In genomic region chr15:74540761-74541493, GRCh38 we compare ENCODE assay signal across 8 cellular contexts. TPM values are rescaled to one million over a fixed set of nuclear protein-coding genes. Genes with fewer than 3 reads are reported as not detected.
DNase-seq lines count a peak whose midpoint lies in the region; ATAC-seq and TF ChIP-seq lines count a peak whose summit lies in the region.

Gene ARID3B, plus strand, starts transcription at chr15:74541220. Its CDS starts 2,717 bp downstream, at chr15:74543937.

- no peak for TF ChIP-seq CTCF in mucosa of descending colon (IDR thresholded peaks at IDR 0.05)

- peaks cover 22% of the 10 kb centered on the region for H3K4me1 ChIP-seq in mucosa of descending colon (ENCODE audit: low read depth)

- DNase-seq in DMS153 (lab: John Stamatoyannopoulos, UW) (peak; percentile 82), OCI-M2 (lab: John Stamatoyannopoulos, UW; ENCODE audit: unreplicated experiment) (peak; percentile 38), activated T-cell treated with anti-CD3 and anti-CD28 coated beads for 24 hours (ENCODE audit: low read depth) (peak; percentile 91), epithelial cell of prostate (ENCODE audit: low read depth, low spot score) (peak; percentile 92), mucosa of descending colon (peak; percentile 97 to 99 (median 97))
- peak; percentile 98 for DNase-seq in Jurkat, Clone E6-1 (ENCODE audit: low read depth, low spot score)
- peak; percentile 94 to 95 for DNase-seq in stimulated activated CD8-positive, alpha-beta memory T cell treated with anti-CD3 and anti-CD28 coated beads, Interleukin-2, amount 100 ng/mL, for 48 hours (ENCODE audit: low read depth in 2 of 2)

- H3K36me3 ChIP-seq in mucosa of descending colon (ENCODE audit: low read depth) = no peaks in the 10 kb centered on the region

- intact Hi-C loops in mucosa of descending colon (cut with DNase I, micrococcal nuclease) = no loop called here

- H3K27ac ChIP-seq in epithelial cell of prostate = peak within 1 kb of the TSS; percentile 78

- H3K4me3 ChIP-seq in Jurkat, Clone E6-1 (ENCODE audit: low read length) = peak within 1 kb of the TSS; percentile 99
- H3K4me3 ChIP-seq in mucosa of descending colon = peak within 1 kb of the TSS; percentile 88

- peak; percentile 85 for ATAC-seq in GM21619 (IDR thresholded peaks at IDR 0.05; ENCODE audit: unreplicated experiment)
- ATAC-seq in mucosa of descending colon = peak; percentile 97

- H3K9me3 ChIP-seq in mucosa of descending colon = no peaks in the 10 kb centered on the region

RNA-seq across cellular contexts. Expression of gene ARID3B, which starts in this region (rescaled TPM):
- 19.8 TPM for polyA plus RNA-seq in Jurkat, Clone E6-1 (2012; ENCODE audit: insufficient read depth, insufficient read length)
- total RNA-seq in mucosa of descending colon = 10 to 100 TPM; 10.3 to 14.5 (median 11.5) TPM

Comparison
In these comparisons a context has a peak if more than half of its experiments do, and no peak if none do; other contexts are left out.
1. Peak in every context shown above with its lines: DNase-seq, ATAC-seq, H3K4me3 ChIP-seq and H3K27ac ChIP-seq.
2. DNase-seq: peak in every context shown above with its lines; median percentile 98 in Jurkat, Clone E6-1; 97 in mucosa of descending colon; 94 in stimulated activated CD8-positive, alpha-beta memory T cell treated with anti-CD3 and anti-CD28 coated beads, Interleukin-2, amount 100 ng/mL, for 48 hours; 92 in epithelial cell of prostate; 91 in activated T-cell treated with anti-CD3 and anti-CD28 coated beads for 24 hours; 82 in DMS153; 38 in OCI-M2.